In the genomic region with DNA sequence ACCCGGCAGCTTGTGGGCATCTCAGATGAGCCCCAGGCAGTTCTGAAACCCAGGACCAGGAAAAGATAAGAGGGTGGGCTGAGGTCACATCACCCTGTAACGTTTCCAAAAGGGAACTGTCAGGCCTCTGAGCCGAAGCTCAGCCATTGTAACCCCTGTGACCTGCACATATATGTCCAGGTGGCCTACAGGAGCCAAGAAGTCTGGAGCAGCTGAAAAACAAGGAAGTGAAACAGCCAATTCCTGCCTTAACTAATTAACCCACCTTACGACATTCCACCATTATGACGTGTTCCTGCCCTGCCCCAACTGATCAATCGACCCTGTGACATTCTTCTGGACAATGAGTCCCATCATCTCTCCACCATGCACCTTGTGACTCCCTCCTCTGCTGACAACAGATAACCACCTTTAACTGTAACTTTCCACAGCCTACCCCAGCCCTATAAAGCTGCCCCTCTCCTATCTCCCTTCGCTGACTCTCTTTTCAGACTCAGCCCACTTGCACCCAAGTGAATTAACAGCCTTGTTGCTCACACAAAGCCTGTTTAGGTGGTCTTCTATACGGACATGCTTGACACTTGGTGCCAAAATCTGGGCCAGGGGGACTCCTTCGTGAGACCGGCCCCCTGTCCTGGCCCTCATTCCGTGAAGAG, we compare ENCODE assay signal across 10 cellular contexts. TPM values are rescaled to one million over a fixed set of nuclear protein-coding genes. Genes with fewer than 3 reads are reported as not detected.
DNase-seq lines count a peak whose midpoint lies in the region; ATAC-seq, FAIRE-seq and TF ChIP-seq lines count a peak whose summit lies in the region.
"Not testable (repeated sequence)": the region's sequence is repeated elsewhere in the genome, so short reads cannot be mapped to it uniquely, and the experiment has no call there.
"Had no signal": no experiment of that assay in that cellular context is flagged by ENCODE, and none has a peak within 500 bp of the region (broad histone marks: within the 10 kb centered on the region; RNA-seq: fewer than 3 reads in every experiment).

No MANE protein-coding gene starts in this region.

- in situ Hi-C loops in K562 (cut with MboI); HepG2 (cut with HindIII; ENCODE audit: extremely low pct_ligation_motif_present, low pct_unique_long_range_greater_than_20kb): not testable (repeated sequence)

- H3K4me3 ChIP-seq in K562: peak overlapping the region; percentile 54
- H3K4me3 ChIP-seq in esophagus (ENCODE audit: low read depth in 1 of 2, low read length in 2 of 2); HepG2 (replicated peaks in 1 of 3; ENCODE audit: insufficient read depth in 1 of 3, low read depth in 2 of 3, low read length in 3 of 3); urinary bladder (ENCODE audit: low read depth, low read length): not testable (repeated sequence)

- H2AFZ ChIP-seq in K562 (ENCODE audit: low read depth, low read length): peak overlapping the region; percentile 88
- not testable (repeated sequence) for H2AFZ ChIP-seq in HepG2 (ENCODE audit: low read length)

- peaks cover 56% of the 10 kb centered on the region for H3K79me2 ChIP-seq in K562 (ENCODE audit: control insufficient read depth, insufficient read depth, low read length)
- not testable (repeated sequence) for H3K79me2 ChIP-seq in HepG2 (ENCODE audit: insufficient read depth, low read length)

- peak; percentile 51 for ATAC-seq in K562
- ATAC-seq in HepG2: not testable (repeated sequence)

- not testable (repeated sequence) for H3K27me3 Mint-ChIP-seq in Calu3 (ENCODE audit: unreplicated experiment)

- H3K9me3 ChIP-seq in K562 (replicated peaks; ENCODE audit: control insufficient read depth, insufficient read depth, low read depth, low read length); esophagus (ENCODE audit: control insufficient read depth in 2 of 2, insufficient read depth in 1 of 2, low read depth in 1 of 2, low read length in 1 of 2); HepG2 (ENCODE audit: low read length): not testable (repeated sequence)

- peak overlapping the region; percentile 83 for H3K27ac ChIP-seq in K562 (ENCODE audit: extremely low read depth, low read depth, low read length)
- peak overlapping the region; percentile 34 to 60 for H3K27ac ChIP-seq in esophagus (ENCODE audit: low read depth in 2 of 2, low read length in 1 of 2)
- H3K27ac ChIP-seq in HepG2 (ENCODE audit: extremely low read length, insufficient read depth, low read length): not testable (repeated sequence)
- H3K27ac ChIP-seq in urinary bladder (ENCODE audit: low read depth): peak overlapping the region; percentile 55

- not testable (repeated sequence) for H4K20me1 ChIP-seq in K562 (replicated peaks; ENCODE audit: control insufficient read depth, insufficient read depth, low read length); HepG2 (ENCODE audit: insufficient read depth, low read length)

- peak overlapping the region; percentile 80 to 86; a peak in 3 of 4 replicates for H3K9ac ChIP-seq in K562 (ENCODE audit: insufficient read depth in 1 of 2, low read depth in 2 of 2, low read length in 2 of 2)
- not testable (repeated sequence) for H3K9ac ChIP-seq in HepG2 (ENCODE audit: insufficient read depth, low read depth, low read length)

- H3K27ac Mint-ChIP-seq in Calu3 (ENCODE audit: unreplicated experiment): not testable (repeated sequence)

- not testable (repeated sequence) for H3K9me1 ChIP-seq in K562 (ENCODE audit: control insufficient read depth, insufficient read depth, low read length)

- TF ChIP-seq EP300 in K562 (IDR thresholded peaks at IDR 0.05; ENCODE audit: low read length): peak; percentile 75
- TF ChIP-seq EP300 in HepG2 (IDR thresholded peaks at IDR 0.05; ENCODE audit: low read depth in 2 of 2, low read length in 2 of 2); HepG2 (CRISPR knock-in tag; IDR thresholded peaks at IDR 0.05; ENCODE audit: borderline replicate concordance): not testable (repeated sequence)

- POLR2A ChIA-PET in K562 (lab: Yijun Ruan, JAX) (interaction anchor here (0.6 to 1.8 kb wide), 5 partner anchors 8 to 284 kb away, joined by 3 to 22 read pairs (median 3); no protein-coding TSS in a partner anchor), HepG2 (lab: Yijun Ruan, JAX) (interaction anchor here (1.5 kb wide), 1 partner anchor 8 kb away, joined by 7 read pairs; no protein-coding TSS in a partner anchor)

- TF ChIP-seq POLR2A in K562 (conservative IDR thresholded peaks at IDR 0.05): peak; percentile 95
- not testable (repeated sequence) for TF ChIP-seq POLR2A in HepG2 (IDR thresholded peaks at IDR 0.05; ENCODE audit: insufficient read depth in 1 of 2, low read depth in 2 of 2, low read length in 2 of 2)

- H3K9me3 Mint-ChIP-seq in Calu3 (ENCODE audit: low read depth, unreplicated experiment): not testable (repeated sequence)

- intact Hi-C loops in Calu3 (cut with micrococcal nuclease; ENCODE audit: unreplicated experiment); K562 (cut with micrococcal nuclease); HepG2 (cut with micrococcal nuclease; ENCODE audit: unreplicated experiment): not testable (repeated sequence)

- FAIRE-seq in K562 (lab: Jason Lieb, UNC): peak; percentile 81
- FAIRE-seq in HepG2 (lab: Jason Lieb, UNC): not testable (repeated sequence)

- H3K4me1 Mint-ChIP-seq in Calu3 (ENCODE audit: low read depth, unreplicated experiment): not testable (repeated sequence)

- not testable (repeated sequence) for TF ChIP-seq RAD21 in K562 (CRISPR knock-in tag; conservative IDR thresholded peaks at IDR 0.05 in 1 of 2, IDR thresholded peaks at IDR 0.05 in 1 of 2); HepG2 (CRISPR knock-in tag; IDR thresholded peaks at IDR 0.05)

- not testable (repeated sequence) for TF ChIP-seq CTCF in Calu3 (IDR thresholded peaks at IDR 0.05; ENCODE audit: unreplicated experiment); K562 (IDR thresholded peaks at IDR 0.05 in 2 of 3, conservative IDR thresholded peaks at IDR 0.05 in 1 of 3; ENCODE audit: insufficient read depth in 2 of 3, low read depth in 1 of 3, low read length in 3 of 3); HepG2 (CRISPR knock-in tag; IDR thresholded peaks at IDR 0.05)

- WGBS in K562 (ENCODE audit: insufficient coverage, low coverage, missing lambda C conversion rate): 1% methylated on average over 11 of the region's 11 CpGs
- WGBS in esophagus, 2 donors: 45 to 52% methylated on average over 11 of the region's 11 CpGs
- 25% methylated on average over 11 of the region's 11 CpGs for WGBS in HepG2 (ENCODE audit: low lambda C conversion rate)
- WGBS in urinary bladder: 53% methylated on average over 11 of the region's 11 CpGs

- not testable (repeated sequence) for H3K4me3 Mint-ChIP-seq in Calu3 (ENCODE audit: low read depth, unreplicated experiment)

- not testable (repeated sequence) for BruUV-seq in Calu3 (replicated peaks; lab: Mats Ljungman, UMichigan); HepG2 (replicated peaks; lab: Mats Ljungman, UMichigan)
- BruUV-seq in K562 (replicated peaks; lab: Mats Ljungman, UMichigan): TSS peak; percentile 73

- not testable (repeated sequence) for H3K27me3 ChIP-seq in K562 (ENCODE audit: control insufficient read depth in 2 of 2, insufficient read depth in 2 of 2, low read length in 2 of 2); esophagus (ENCODE audit: control insufficient read depth in 1 of 2, insufficient read depth in 2 of 2, low read length in 2 of 2); HepG2 (ENCODE audit: control insufficient read depth in 1 of 2, insufficient read depth in 2 of 2, low read length in 2 of 2)

- H3K4me1 ChIP-seq in K562 (replicated peaks in 1 of 2; ENCODE audit: control insufficient read depth in 2 of 2, insufficient read depth in 2 of 2, low read length in 2 of 2) (peaks cover 6 to 39% of the 10 kb centered on the region in 2 experiments), HepG2 (ENCODE audit: insufficient read depth, low read length) (peaks cover 11% of the 10 kb centered on the region; the same call in 1 of the 2 replicates)
- not testable (repeated sequence) for H3K4me1 ChIP-seq in esophagus (ENCODE audit: control insufficient read depth in 2 of 2, insufficient read depth in 2 of 2, low read length in 1 of 2); urinary bladder (ENCODE audit: insufficient read depth)

- peak overlapping the region; percentile 88 for H3K4me2 ChIP-seq in K562 (ENCODE audit: insufficient read depth, low read length)
- H3K4me2 ChIP-seq in HepG2 (ENCODE audit: low read depth, low read length): peak overlapping the region; percentile 42; the same call in 1 of the 2 replicates

- H3K36me3 ChIP-seq in K562 (ENCODE audit: control insufficient read depth, insufficient read depth, low read length): peaks cover 35% of the 10 kb centered on the region
- not testable (repeated sequence) for H3K36me3 ChIP-seq in esophagus (ENCODE audit: control insufficient read depth in 2 of 2, insufficient read depth in 2 of 2, low read length in 1 of 2); HepG2 (replicated peaks in 1 of 2; ENCODE audit: control insufficient read depth in 1 of 2, insufficient read depth in 2 of 2, low read length in 2 of 2); urinary bladder (ENCODE audit: insufficient read depth)

- not testable (repeated sequence) for H3K36me3 Mint-ChIP-seq in Calu3 (ENCODE audit: insufficient read depth, unreplicated experiment)

- DNase-seq in Calu3 (peak; percentile 79), HT1080 (ENCODE audit: low read depth) (peak; percentile 27), NCI-H2196 (lab: John Stamatoyannopoulos, UW; ENCODE audit: unreplicated experiment) (peak; percentile 20), RPMI8226 (peak; percentile 56), K562 (ENCODE audit: extremely low read depth in 1 of 4, low spot score in 3 of 4) (peak in 2 of 4 experiments; percentile 21 to 87), HepG2 (ENCODE audit: low spot score) (peak; percentile 35)

- CTCF ChIA-PET in Calu3 (lab: Charles Lee); K562 (lab: Yijun Ruan, JAX; ENCODE audit: low intra/inter-chr PET ratio); HepG2 (lab: Yijun Ruan, JAX; ENCODE audit: low intra/inter-chr PET ratio, low total read pairs): not testable (repeated sequence)

RNA-seq across cellular contexts. Expression of gene OR10H1, which starts 13.3 kb away (rescaled TPM):
- total RNA-seq in Calu3 (2022) (4.4 and 4.9 TPM in 2 replicates), K562 (2014; rRNA removed) (not detected in 2 replicates), K562 (2014; rRNA removed; fragmentation: Illumina TruSeq; extraction: Trizol) (not detected in 2 replicates), K562 (2015; rRNA removed; fragmentation: Illumina TruSeq; extraction: Trizol) (not detected in 2 replicates), K562 (2021) (not detected in 2 replicates), HepG2 (2016; rRNA removed; fragmentation: Illumina TruSeq; extraction: Trizol) (not detected in 2 replicates), urinary bladder (0.05 TPM)
- total RNA-seq in HT1080 (2014; rRNA removed; shearing (Covaris generic)): not detected in 2 replicates
- polyA plus RNA-seq in HT1080 (2015; cell fraction: cytosol; rRNA removed): not detected in 2 replicates
- not detected in 2 replicates for polyA plus RNA-seq in HT1080 (2015; cell fraction: nucleus; rRNA removed)
- not detected in 2 replicates for total RNA-seq in K562 (2011; cell fraction: chromatin; rRNA removed; ENCODE audit: low replicate concordance)
- not detected in 2 replicates for total RNA-seq in K562 (2011; cell fraction: nucleolus; rRNA removed)
- total RNA-seq in K562 (2011; cell fraction: nucleoplasm; rRNA removed): not detected in 2 replicates
- polyA plus RNA-seq in K562 (2011; rRNA removed) (not detected in 2 replicates), K562 (2014; fragmentation: Illumina TruSeq; extraction: Trizol) (not detected in 2 replicates), K562 (2014; fragmentation: Nextera tagmentation; extraction: Ambion mirVana) (not detected), K562 (2014; rRNA removed) (not detected in 2 replicates), esophagus (under 1 TPM in 1 of 2 donors, not detected in 1; 0.04 TPM), HepG2 (2011; rRNA removed) (not detected in 2 replicates), urinary bladder (not detected)
- polyA plus RNA-seq in K562 (2011; cell fraction: cytosol; rRNA removed): not detected in 2 replicates
- not detected in 2 replicates for polyA plus RNA-seq in K562 (2011; cell fraction: nucleus; rRNA removed)
- polyA plus RNA-seq in K562 (2012): not detected in 2 replicates
- not detected in 2 replicates for polyA minus RNA-seq in K562 (2011; rRNA and poly(A)+ RNA removed)
- polyA minus RNA-seq in K562 (2011; cell fraction: cytosol; rRNA and poly(A)+ RNA removed): not detected in 2 replicates
- not detected in 2 replicates for polyA minus RNA-seq in K562 (2011; cell fraction: nucleus; rRNA and poly(A)+ RNA removed)
- not detected in 2 replicates for total RNA-seq in HepG2 (2016; cell fraction: cytosol; rRNA removed; fragmentation: Illumina TruSeq; extraction: Trizol; ENCODE audit: low read depth)
- not detected in 2 replicates for total RNA-seq in HepG2 (2016; cell fraction: insoluble cytoplasmic fraction; rRNA removed; fragmentation: Illumina TruSeq; extraction: Trizol)
- total RNA-seq in HepG2 (2016; cell fraction: membrane; rRNA removed; fragmentation: Illumina TruSeq; extraction: Trizol): not detected in 2 replicates
- not detected in 2 replicates for total RNA-seq in HepG2 (2016; cell fraction: nucleus; rRNA removed; fragmentation: Illumina TruSeq; extraction: Trizol)
- polyA plus RNA-seq in HepG2 (2011; cell fraction: cytosol; rRNA removed): not detected in 2 replicates
- polyA plus RNA-seq in HepG2 (2011; cell fraction: nucleus; rRNA removed): not detected in 2 replicates
- not detected in 2 replicates for polyA plus RNA-seq in HepG2 (2012)
- polyA plus RNA-seq in HepG2 (2016; cell fraction: cytosol; fragmentation: Illumina TruSeq; extraction: Trizol; ENCODE audit: low read depth): not detected in 2 replicates
- not detected in 2 replicates for polyA plus RNA-seq in HepG2 (2016; cell fraction: insoluble cytoplasmic fraction; fragmentation: Illumina TruSeq; extraction: Trizol; ENCODE audit: low read depth)
- polyA plus RNA-seq in HepG2 (2016; cell fraction: membrane; fragmentation: Illumina TruSeq; extraction: Trizol; ENCODE audit: low read depth): not detected in 2 replicates
- polyA plus RNA-seq in HepG2 (2016; cell fraction: nucleus; fragmentation: Illumina TruSeq; extraction: Trizol; ENCODE audit: insufficient read depth, low read depth): not detected in 2 replicates
- 0.05 TPM in 1 of 2 replicates, not detected in the other for polyA minus RNA-seq in HepG2 (2011; rRNA and poly(A)+ RNA removed; ENCODE audit: low replicate concordance)
- not detected in 2 replicates for polyA minus RNA-seq in HepG2 (2011; cell fraction: cytosol; rRNA and poly(A)+ RNA removed)
- polyA minus RNA-seq in HepG2 (2011; cell fraction: nucleus; rRNA and poly(A)+ RNA removed): not detected in 2 replicates
- total RNA-seq: CD4-positive, CD25-positive, alpha-beta regulatory T cell; SK-MEL-5 had no signal
- polyA plus RNA-seq: CD4-positive, CD25-positive, alpha-beta regulatory T cell had no signal

RNA-seq across cellular contexts. Expression of gene OR10H5, which starts 41.3 kb away (rescaled TPM):
- not detected in 2 replicates for total RNA-seq in Calu3 (2022)
- not detected in 2 replicates for total RNA-seq in HT1080 (2014; rRNA removed; shearing (Covaris generic))
- not detected in 2 replicates for polyA plus RNA-seq in HT1080 (2015; cell fraction: cytosol; rRNA removed)
- not detected in 2 replicates for polyA plus RNA-seq in HT1080 (2015; cell fraction: nucleus; rRNA removed)
- total RNA-seq in K562 (2011; cell fraction: chromatin; rRNA removed; ENCODE audit: low replicate concordance): not detected in 2 replicates
- not detected in 2 replicates for total RNA-seq in K562 (2011; cell fraction: nucleolus; rRNA removed)
- total RNA-seq in K562 (2011; cell fraction: nucleoplasm; rRNA removed): not detected in 2 replicates
- total RNA-seq in K562 (2014; rRNA removed): not detected in 2 replicates
- total RNA-seq in K562 (2014; rRNA removed; fragmentation: Illumina TruSeq; extraction: Trizol): not detected in 2 replicates
- total RNA-seq in K562 (2015; rRNA removed; fragmentation: Illumina TruSeq; extraction: Trizol): not detected in 2 replicates
- total RNA-seq in K562 (2021): not detected in 2 replicates
- not detected in 2 replicates for polyA plus RNA-seq in K562 (2011; rRNA removed)
- not detected in 2 replicates for polyA plus RNA-seq in K562 (2011; cell fraction: cytosol; rRNA removed)
- polyA plus RNA-seq in K562 (2011; cell fraction: nucleus; rRNA removed): not detected in 2 replicates
- polyA plus RNA-seq in K562 (2012): 0.01 TPM in 2 replicates
- not detected in 2 replicates for polyA plus RNA-seq in K562 (2014; fragmentation: Illumina TruSeq; extraction: Trizol)
- polyA plus RNA-seq in K562 (2014; fragmentation: Nextera tagmentation; extraction: Ambion mirVana): not detected
- polyA plus RNA-seq in K562 (2014; rRNA removed): not detected in 2 replicates
- not detected in 2 replicates for polyA minus RNA-seq in K562 (2011; rRNA and poly(A)+ RNA removed)
- not detected in 2 replicates for polyA minus RNA-seq in K562 (2011; cell fraction: cytosol; rRNA and poly(A)+ RNA removed)
- not detected in 2 replicates for polyA minus RNA-seq in K562 (2011; cell fraction: nucleus; rRNA and poly(A)+ RNA removed)
- polyA plus RNA-seq in esophagus: not detected
- not detected in 2 replicates for total RNA-seq in HepG2 (2016; rRNA removed; fragmentation: Illumina TruSeq; extraction: Trizol)
- not detected in 2 replicates for total RNA-seq in HepG2 (2016; cell fraction: cytosol; rRNA removed; fragmentation: Illumina TruSeq; extraction: Trizol; ENCODE audit: low read depth)
- not detected in 2 replicates for total RNA-seq in HepG2 (2016; cell fraction: insoluble cytoplasmic fraction; rRNA removed; fragmentation: Illumina TruSeq; extraction: Trizol)
- not detected in 2 replicates for total RNA-seq in HepG2 (2016; cell fraction: membrane; rRNA removed; fragmentation: Illumina TruSeq; extraction: Trizol)
- not detected in 2 replicates for total RNA-seq in HepG2 (2016; cell fraction: nucleus; rRNA removed; fragmentation: Illumina TruSeq; extraction: Trizol)
- not detected in 2 replicates for polyA plus RNA-seq in HepG2 (2011; rRNA removed)
- polyA plus RNA-seq in HepG2 (2011; cell fraction: cytosol; rRNA removed): not detected in 2 replicates
- polyA plus RNA-seq in HepG2 (2011; cell fraction: nucleus; rRNA removed): not detected in 2 replicates
- polyA plus RNA-seq in HepG2 (2012): not detected in 2 replicates
- not detected in 2 replicates for polyA plus RNA-seq in HepG2 (2016; cell fraction: cytosol; fragmentation: Illumina TruSeq; extraction: Trizol; ENCODE audit: low read depth)
- not detected in 2 replicates for polyA plus RNA-seq in HepG2 (2016; cell fraction: insoluble cytoplasmic fraction; fragmentation: Illumina TruSeq; extraction: Trizol; ENCODE audit: low read depth)
- not detected in 2 replicates for polyA plus RNA-seq in HepG2 (2016; cell fraction: membrane; fragmentation: Illumina TruSeq; extraction: Trizol; ENCODE audit: low read depth)
- polyA plus RNA-seq in HepG2 (2016; cell fraction: nucleus; fragmentation: Illumina TruSeq; extraction: Trizol; ENCODE audit: insufficient read depth, low read depth): not detected in 2 replicates
- polyA minus RNA-seq in HepG2 (2011; rRNA and poly(A)+ RNA removed; ENCODE audit: low replicate concordance): not detected in 2 replicates
- polyA minus RNA-seq in HepG2 (2011; cell fraction: cytosol; rRNA and poly(A)+ RNA removed): not detected in 2 replicates
- not detected in 2 replicates for polyA minus RNA-seq in HepG2 (2011; cell fraction: nucleus; rRNA and poly(A)+ RNA removed)
- not detected for total RNA-seq in urinary bladder
- polyA plus RNA-seq in urinary bladder: 0.01 TPM
- total RNA-seq: CD4-positive, CD25-positive, alpha-beta regulatory T cell; SK-MEL-5 had no signal
- polyA plus RNA-seq: CD4-positive, CD25-positive, alpha-beta regulatory T cell had no signal
